11 cellular contexts compared by ENCODE assay signal in genomic region chr2:202494300-202494699, GRCh38.
DNase-seq lines count a peak whose midpoint lies in the region; ATAC-seq and TF ChIP-seq lines count a peak whose summit lies in the region.
"Had no signal": no experiment of that assay in that cellular context is flagged by ENCODE, and none has a peak within 500 bp of the region (broad histone marks: within the 10 kb centered on the region; RNA-seq: fewer than 3 reads in every experiment).

No MANE protein-coding gene starts in this region.

- H3F3A ChIP-seq in neural progenitor cell (ENCODE audit: low read depth): peaks cover 14% of the 10 kb centered on the region

- TF ChIP-seq CTCF in epithelial cell of esophagus (IDR thresholded peaks at IDR 0.05; ENCODE audit: insufficient read depth, low read depth, low read length, missing control alignments) (no peak), neural progenitor cell (IDR thresholded peaks at IDR 0.05) (no peak)

- no peak overlapping the region for H3K4me3 ChIP-seq in epithelial cell of esophagus (ENCODE audit: low read length)
- H3K4me3 ChIP-seq in neural progenitor cell: no peak overlapping the region
- H3K4me3 ChIP-seq: body of pancreas had no signal

- no peaks in the 10 kb centered on the region for H3K27me3 ChIP-seq in neural progenitor cell
- H3K27me3 ChIP-seq: body of pancreas had no signal

- H3K9me3 Mint-ChIP-seq in neural progenitor cell: peaks cover under 1% of the 10 kb centered on the region
- no peaks in the 10 kb centered on the region for H3K9me3 Mint-ChIP-seq in activated CD4-positive, alpha-beta T cell treated with anti-CD3 and anti-CD28 coated beads for 36 hours (ENCODE audit: low read depth)
- H3K9me3 Mint-ChIP-seq: naive thymus-derived CD8-positive, alpha-beta T cell; T-helper 1 cell treated with Interleukin-12 subunit alpha and Interleukin-12 subunit beta and Interleukin-4 antibody, amounts not matched to agents 30 μg/mL and 1 μg/mL, for 36 hours had no signal

- H3K27me3 Mint-ChIP-seq in neural progenitor cell (ENCODE audit: insufficient read depth, low read depth): no peaks in the 10 kb centered on the region
- H3K27me3 Mint-ChIP-seq in activated CD4-positive, alpha-beta T cell treated with anti-CD3 and anti-CD28 coated beads for 36 hours: no peaks in the 10 kb centered on the region
- H3K27me3 Mint-ChIP-seq: naive thymus-derived CD8-positive, alpha-beta T cell had no signal

- H3K4me2 ChIP-seq in neural progenitor cell: peak overlapping the region; percentile 13

- H3K36me3 ChIP-seq in neural progenitor cell: no peaks in the 10 kb centered on the region

- CTCF ChIA-PET in activated CD4-positive, alpha-beta T cell treated with anti-CD3 and anti-CD28 coated beads for 36 hours (lab: Charles Lee): no interaction called here

- H3K9ac ChIP-seq in neural progenitor cell: no peak overlapping the region

- peaks cover 19% of the 10 kb centered on the region for H3K4me1 Mint-ChIP-seq in neural progenitor cell
- H3K4me1 Mint-ChIP-seq in activated CD4-positive, alpha-beta T cell treated with anti-CD3 and anti-CD28 coated beads for 36 hours: no peaks in the 10 kb centered on the region

- intact Hi-C loops in activated CD4-positive, alpha-beta T cell treated with anti-CD3 and anti-CD28 coated beads for 36 hours (cut with DNase I, micrococcal nuclease): no loop called here

- POLR2A ChIA-PET in activated CD4-positive, alpha-beta T cell treated with anti-CD3 and anti-CD28 coated beads for 36 hours (lab: Charles Lee): no interaction called here

- H3K4me3 Mint-ChIP-seq in neural progenitor cell: no peak overlapping the region
- H3K4me3 Mint-ChIP-seq in activated CD4-positive, alpha-beta T cell treated with anti-CD3 and anti-CD28 coated beads for 36 hours: no peak overlapping the region
- H3K4me3 Mint-ChIP-seq: naive thymus-derived CD8-positive, alpha-beta T cell; T-helper 1 cell treated with Interleukin-12 subunit alpha and Interleukin-12 subunit beta and Interleukin-4 antibody, amounts not matched to agents 30 μg/mL and 1 μg/mL, for 36 hours had no signal

- peak; percentile 65 for DNase-seq in DMS153 treated with DMSO at 0.1 percent for 48 hours (lab: John Stamatoyannopoulos, UW; ENCODE audit: unreplicated experiment)
- peak; percentile 43 for DNase-seq in NCI-H2196 (lab: John Stamatoyannopoulos, UW; ENCODE audit: unreplicated experiment)
- peak; percentile 30 for DNase-seq in epithelial cell of esophagus (ENCODE audit: low read depth)
- peak; percentile 41 for DNase-seq in neural progenitor cell (ENCODE audit: low spot score)
- no peak for DNase-seq in activated CD4-positive, alpha-beta T cell treated with anti-CD3 and anti-CD28 coated beads for 36 hours
- no peak for DNase-seq in NCI-H1092 treated with DMSO at 0.1 percent for 48 hours (lab: John Stamatoyannopoulos, UW)
- DNase-seq in GDM1 (lab: John Stamatoyannopoulos, UW): no peak
- no peak for DNase-seq in NCI-H2107 (lab: John Stamatoyannopoulos, UW)
- DNase-seq: naive thymus-derived CD8-positive, alpha-beta T cell had no signal

- no peaks in the 10 kb centered on the region for H3K79me2 ChIP-seq in neural progenitor cell (ENCODE audit: low read depth)

- H3K27ac Mint-ChIP-seq in neural progenitor cell: no peak overlapping the region
- H3K27ac Mint-ChIP-seq in activated CD4-positive, alpha-beta T cell treated with anti-CD3 and anti-CD28 coated beads for 36 hours: no peak overlapping the region
- H3K27ac Mint-ChIP-seq: naive thymus-derived CD8-positive, alpha-beta T cell; T-helper 1 cell treated with Interleukin-12 subunit alpha and Interleukin-12 subunit beta and Interleukin-4 antibody, amounts not matched to agents 30 μg/mL and 1 μg/mL, for 36 hours had no signal

- H3K36me3 Mint-ChIP-seq in neural progenitor cell: peaks cover 8% of the 10 kb centered on the region
- no peaks in the 10 kb centered on the region for H3K36me3 Mint-ChIP-seq in activated CD4-positive, alpha-beta T cell treated with anti-CD3 and anti-CD28 coated beads for 36 hours (ENCODE audit: low read depth)

- no peaks in the 10 kb centered on the region for H3K9me3 ChIP-seq in neural progenitor cell (ENCODE audit: low read depth)
- H3K9me3 ChIP-seq: body of pancreas had no signal

- H3K27ac ChIP-seq in neural progenitor cell: no peak overlapping the region
- H3K27ac ChIP-seq: body of pancreas had no signal

- peaks cover 11% of the 10 kb centered on the region for H3K4me1 ChIP-seq in neural progenitor cell
- H3K4me1 ChIP-seq: body of pancreas had no signal

- ATAC-seq in activated CD4-positive, alpha-beta T cell treated with anti-CD3 and anti-CD28 coated beads for 36 hours: no peak
- ATAC-seq: body of pancreas; naive thymus-derived CD8-positive, alpha-beta T cell had no signal

- no peak overlapping the region for H2AFZ ChIP-seq in neural progenitor cell (replicated peaks)

- peaks cover 5% of the 10 kb centered on the region for H4K20me1 ChIP-seq in neural progenitor cell (ENCODE audit: low read depth)

Comparison
In these comparisons a context has a peak if more than half of its experiments do, and no peak if none do; other contexts are left out.
1. DNase-seq: peak in DMS153 treated with DMSO at 0.1 percent for 48 hours (single experiment), NCI-H2196 (single experiment), epithelial cell of esophagus (single experiment) and neural progenitor cell (single experiment); none in activated CD4-positive, alpha-beta T cell treated with anti-CD3 and anti-CD28 coated beads for 36 hours (single experiment), NCI-H1092 treated with DMSO at 0.1 percent for 48 hours (single experiment), GDM1 (single experiment) and NCI-H2107 (single experiment).